10 cellular contexts compared by ENCODE assay signal in the genomic region with DNA sequence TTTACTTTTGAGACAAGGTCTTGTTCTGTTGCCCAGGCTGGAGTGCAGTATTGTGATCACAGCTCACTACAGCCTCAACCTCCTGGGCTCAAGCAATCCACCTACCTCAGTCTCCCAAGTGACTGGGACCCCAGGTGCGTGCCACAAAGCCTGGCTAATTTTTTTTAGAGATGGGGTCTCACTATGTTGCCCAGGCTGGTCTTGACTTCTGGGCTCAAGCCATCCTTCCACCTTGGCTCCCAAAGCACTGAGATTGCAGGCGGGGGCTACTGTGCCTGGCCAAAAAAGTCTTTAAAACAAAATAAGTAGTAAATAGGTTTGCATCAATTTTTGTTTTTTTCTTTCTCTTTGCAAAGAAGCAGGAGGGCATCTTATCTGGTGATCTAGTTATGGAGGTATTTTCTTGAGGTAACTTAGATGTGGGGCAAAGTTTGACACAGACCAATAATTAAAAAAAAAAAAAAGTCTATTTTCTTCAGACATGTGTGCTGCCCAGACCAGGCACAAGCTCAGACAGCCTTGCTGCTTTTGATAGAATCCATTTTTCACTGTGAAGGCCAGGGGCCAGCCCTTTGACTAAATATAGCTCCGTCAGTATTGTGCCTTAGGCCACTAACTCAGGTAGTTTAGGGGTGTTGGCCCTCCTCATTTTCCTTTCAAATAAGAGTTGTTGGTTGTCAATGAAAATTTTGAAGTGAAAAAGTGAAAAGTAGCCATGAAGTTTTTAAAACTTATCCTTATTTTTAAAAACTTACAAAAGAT. TPM values are rescaled to one million over a fixed set of nuclear protein-coding genes. Genes with fewer than 3 reads are reported as not detected.
DNase-seq lines count a peak whose midpoint lies in the region; ATAC-seq and TF ChIP-seq lines count a peak whose summit lies in the region.
"Had no signal": no experiment of that assay in that cellular context is flagged by ENCODE, and none has a peak within 500 bp of the region (broad histone marks: within the 10 kb centered on the region; RNA-seq: fewer than 3 reads in every experiment).

No MANE protein-coding gene starts in this region.

- H4K12ac ChIP-seq in trophoblast cell (ENCODE audit: low read depth, low read length), result no peak overlapping the region

- peaks cover 16% of the 10 kb centered on the region for H3K79me1 ChIP-seq in trophoblast cell (ENCODE audit: low read length)

- peak overlapping the region; percentile 66 for H2BK5ac ChIP-seq in trophoblast cell (ENCODE audit: low read depth, low read length, poor library complexity)

- WGBS in trophoblast cell (ENCODE audit: extremely low coverage, insufficient coverage, insufficient read length), result no CpG with 5 or more reads among the region's 3 CpGs

- H2AFZ ChIP-seq in trophoblast cell (ENCODE audit: insufficient read depth, low read length, poor library complexity), result no peak overlapping the region

- peaks cover 6% of the 10 kb centered on the region for H3K79me2 ChIP-seq in trophoblast cell (ENCODE audit: control insufficient read depth, insufficient read depth, low read length, poor library complexity)

- peak overlapping the region; percentile 34 for H3K4me2 ChIP-seq in trophoblast cell (ENCODE audit: low read length)

- peak overlapping the region; percentile 91 for H3K4me3 ChIP-seq in CD4-positive, CD25-positive, alpha-beta regulatory T cell (ENCODE audit: low read depth, low read length)
- H3K4me3 ChIP-seq in SJSA1, result no peak overlapping the region
- peak overlapping the region; percentile 94 for H3K4me3 ChIP-seq in epithelial cell of proximal tubule (ENCODE audit: low read depth, low read length)
- no peak overlapping the region for H3K4me3 ChIP-seq in trophoblast cell (ENCODE audit: low read depth, low read length)

- no peak overlapping the region for H3K23ac ChIP-seq in trophoblast cell (ENCODE audit: low read length)

- peaks cover 4% of the 10 kb centered on the region for H3K36me3 ChIP-seq in CD4-positive, CD25-positive, alpha-beta regulatory T cell (ENCODE audit: control insufficient read depth, insufficient read depth, low read length)
- peaks cover 10% of the 10 kb centered on the region; the same call in 1 of the 2 replicates for H3K36me3 ChIP-seq in SJSA1
- no peaks in the 10 kb centered on the region for H3K36me3 ChIP-seq in trophoblast cell (ENCODE audit: control insufficient read depth in 1 of 2, insufficient read depth in 2 of 2, low read length in 2 of 2)

- H3K27me3 Mint-ChIP-seq in CD4-positive, CD25-positive, alpha-beta regulatory T cell, result no peaks in the 10 kb centered on the region

- peaks cover 27% of the 10 kb centered on the region for H3K36me3 Mint-ChIP-seq in CD4-positive, CD25-positive, alpha-beta regulatory T cell

- no peak overlapping the region for H3K4ac ChIP-seq in trophoblast cell (ENCODE audit: low read depth, low read length)

- H2BK120ac ChIP-seq in trophoblast cell (ENCODE audit: insufficient read depth, low read length, poor library complexity), result peak overlapping the region; percentile 47

- H3K4me3 Mint-ChIP-seq in CD4-positive, CD25-positive, alpha-beta regulatory T cell, result peak overlapping the region; percentile 91 to 99 (median 96)

- H3K9ac ChIP-seq in trophoblast cell (ENCODE audit: low read length), result no peak overlapping the region

- H3K27me3 ChIP-seq in CD4-positive, CD25-positive, alpha-beta regulatory T cell (ENCODE audit: control insufficient read depth, insufficient read depth, low read length), result no peaks in the 10 kb centered on the region
- H3K27me3 ChIP-seq in SJSA1 (replicated peaks) (no peaks in the 10 kb centered on the region), trophoblast cell (ENCODE audit: insufficient read depth, low read length) (no peaks in the 10 kb centered on the region)

- peak overlapping the region; percentile 21 for H3K18ac ChIP-seq in trophoblast cell (ENCODE audit: low read length)

- H3K9me3 ChIP-seq in CD4-positive, CD25-positive, alpha-beta regulatory T cell (ENCODE audit: control insufficient read depth in 2 of 2, low read length in 2 of 2), result no peaks in the 10 kb centered on the region
- H3K9me3 ChIP-seq in SJSA1 (replicated peaks) (no peaks in the 10 kb centered on the region), trophoblast cell (ENCODE audit: insufficient read depth, low read depth, low read length) (no peaks in the 10 kb centered on the region)

- H3K9me3 Mint-ChIP-seq in CD4-positive, CD25-positive, alpha-beta regulatory T cell, result no peaks in the 10 kb centered on the region

- peak in 1 of 3 donors; percentile 22 for DNase-seq in CD4-positive, CD25-positive, alpha-beta regulatory T cell
- DNase-seq in SJSA1 (ENCODE audit: low read depth in 1 of 2, low spot score in 2 of 2) (no peak), epithelial cell of proximal tubule (ENCODE audit: low read depth) (no peak), trophoblast cell (peak in 1 of 2 donors; percentile 56), HPDE6-E6E7 (ENCODE audit: extremely low spot score) (no peak), NCI-H1417 treated with DMSO at 0.1 percent for 48 hours (lab: John Stamatoyannopoulos, UW) (no peak), NCI-H2029 (lab: John Stamatoyannopoulos, UW) (no peak)
- DNase-seq: NCI-H1930 had no signal

- H2BK12ac ChIP-seq in trophoblast cell (ENCODE audit: low read length), result no peak overlapping the region

- no peak for ATAC-seq in CD4-positive, CD25-positive, alpha-beta regulatory T cell (ENCODE audit: low read depth in 2 of 2)
- no peak for ATAC-seq in GM21619 (IDR thresholded peaks at IDR 0.05; ENCODE audit: unreplicated experiment)

- peaks cover 47 to 79% (median 56%) of the 10 kb centered on the region in 4 donors for H3K4me1 Mint-ChIP-seq in CD4-positive, CD25-positive, alpha-beta regulatory T cell

- peak overlapping the region; percentile 32 for H4K8ac ChIP-seq in trophoblast cell (ENCODE audit: low read depth, low read length)

- peak overlapping the region; percentile 56 to 96 (median 65) for H3K27ac Mint-ChIP-seq in CD4-positive, CD25-positive, alpha-beta regulatory T cell

- H3K4me1 ChIP-seq in CD4-positive, CD25-positive, alpha-beta regulatory T cell (ENCODE audit: control insufficient read depth, insufficient read depth, low read length, poor library complexity, severe bottlenecking), result peaks cover 84% of the 10 kb centered on the region
- H3K4me1 ChIP-seq in SJSA1 (replicated peaks) (peaks cover 89% of the 10 kb centered on the region), trophoblast cell (ENCODE audit: control insufficient read depth in 1 of 2, insufficient read depth in 2 of 2, low read length in 2 of 2) (peaks cover 12 to 30% of the 10 kb centered on the region in 2 experiments)

- no peak for TF ChIP-seq CTCF in epithelial cell of proximal tubule (conservative IDR thresholded peaks at IDR 0.05; ENCODE audit: low read depth, low read length)

- H2AK5ac ChIP-seq in trophoblast cell (ENCODE audit: low read length), result peak overlapping the region; percentile 18

- H4K91ac ChIP-seq in trophoblast cell (ENCODE audit: low read depth, low read length), result peak overlapping the region; percentile 59

- H3K27ac ChIP-seq in CD4-positive, CD25-positive, alpha-beta regulatory T cell (ENCODE audit: insufficient read depth, low read length, poor library complexity, severe bottlenecking), result peak overlapping the region; percentile 92
- H3K27ac ChIP-seq in SJSA1 (peak overlapping the region; percentile 3; the same call in 1 of the 2 replicates), trophoblast cell (ENCODE audit: low read depth, low read length) (peak overlapping the region; percentile 62)

- H3K14ac ChIP-seq in trophoblast cell (ENCODE audit: low read length), result peak overlapping the region; percentile 11

RNA-seq across cellular contexts. Expression of gene ARL6IP5, which starts 2.5 kb away (rescaled TPM):
- total RNA-seq in CD4-positive, CD25-positive, alpha-beta regulatory T cell, result 117 TPM
- polyA plus RNA-seq in CD4-positive, CD25-positive, alpha-beta regulatory T cell, result 100 to 1,000 TPM; 527 to 578 (median 534) TPM
- 49.8 and 57.3 TPM in 2 replicates for total RNA-seq in SJSA1 (2014; rRNA removed; shearing (Covaris generic))
- 80.7 and 114 TPM in 2 replicates for total RNA-seq in epithelial cell of proximal tubule
- 80.1 and 84.4 TPM in 2 replicates for polyA plus RNA-seq in trophoblast cell (2013)

RNA-seq across cellular contexts. Expression of gene UBA3, which starts 7.0 kb away (rescaled TPM):
- total RNA-seq in CD4-positive, CD25-positive, alpha-beta regulatory T cell, result 62.9 TPM
- 10 to 100 TPM; 51.9 to 75.5 (median 61.6) TPM for polyA plus RNA-seq in CD4-positive, CD25-positive, alpha-beta regulatory T cell
- total RNA-seq in SJSA1 (2014; rRNA removed; shearing (Covaris generic)), result 63.6 and 76.4 TPM in 2 replicates
- 65.1 and 69.1 TPM in 2 replicates for total RNA-seq in epithelial cell of proximal tubule
- polyA plus RNA-seq in trophoblast cell (2013), result 52.4 and 52.8 TPM in 2 replicates

RNA-seq across cellular contexts. Expression of gene TMF1, which starts 35.1 kb away (rescaled TPM):
- total RNA-seq in CD4-positive, CD25-positive, alpha-beta regulatory T cell, result 71.3 TPM
- polyA plus RNA-seq in CD4-positive, CD25-positive, alpha-beta regulatory T cell, result 10 to 100 TPM; 32.9 to 43.5 (median 35.2) TPM
- total RNA-seq in SJSA1 (2014; rRNA removed; shearing (Covaris generic)), result 11.8 and 19.5 TPM in 2 replicates
- 13.2 and 15.6 TPM in 2 replicates for total RNA-seq in epithelial cell of proximal tubule
- polyA plus RNA-seq in trophoblast cell (2013), result 37.6 and 38.3 TPM in 2 replicates

RNA-seq across cellular contexts. Expression of gene LMOD3, which starts 35.2 kb away (rescaled TPM):
- not detected for total RNA-seq in CD4-positive, CD25-positive, alpha-beta regulatory T cell
- polyA plus RNA-seq in CD4-positive, CD25-positive, alpha-beta regulatory T cell, result under 1 TPM; 0.03 to 0.16 (median 0.06) TPM
- not detected in 2 replicates for total RNA-seq in SJSA1 (2014; rRNA removed; shearing (Covaris generic))
- total RNA-seq in epithelial cell of proximal tubule, result not detected in 2 replicates
- 0.01 TPM in 1 of 2 replicates, not detected in the other for polyA plus RNA-seq in trophoblast cell (2013)
- total RNA-seq: liver had no signal

Comparison
In these comparisons a context has a peak if more than half of its experiments do, and no peak if none do; other contexts are left out.
1. H3K27ac ChIP-seq: peak in every context shown above with its lines; median percentile 92 in CD4-positive, CD25-positive, alpha-beta regulatory T cell; 62 in trophoblast cell; 3 in SJSA1.
2. H3K4me3 ChIP-seq: peak in CD4-positive, CD25-positive, alpha-beta regulatory T cell (single experiment) and epithelial cell of proximal tubule (single experiment); none in SJSA1 (single experiment) and trophoblast cell (single experiment).